Comparison of ENCODE assay signal across 9 cellular contexts in the genomic region with DNA sequence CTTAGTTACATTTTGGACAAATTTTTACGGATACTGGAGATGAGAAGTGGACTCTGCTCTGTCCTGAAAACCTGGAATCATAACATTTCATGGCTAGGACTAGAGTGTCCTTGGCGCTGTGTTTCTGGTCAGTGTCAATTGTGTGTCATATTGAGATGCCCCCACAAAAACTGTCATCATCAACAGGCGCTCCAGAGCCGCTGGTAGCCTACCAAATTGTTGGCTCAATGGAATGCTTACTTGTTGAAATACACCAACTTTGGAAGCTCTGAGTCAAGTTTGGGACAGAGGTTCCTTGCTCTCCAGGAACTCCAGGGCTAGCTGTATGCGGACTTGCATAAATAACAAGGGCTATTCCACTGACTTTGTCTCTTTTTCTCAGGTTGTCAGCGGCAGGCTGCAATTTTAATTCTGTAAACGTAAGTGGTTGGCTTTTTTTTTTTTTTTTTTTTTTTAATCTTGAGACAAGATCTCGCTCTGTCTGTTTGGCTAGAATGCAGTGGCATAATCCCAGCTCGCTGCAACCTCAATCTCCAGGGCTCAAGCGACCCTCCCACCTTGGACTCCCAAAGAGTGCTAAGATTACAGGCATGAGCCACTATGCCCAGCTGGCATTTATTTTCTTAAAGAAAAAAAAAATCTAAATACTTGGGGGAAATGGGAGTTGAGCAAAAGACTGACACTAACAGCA. TPM values are rescaled to one million over a fixed set of nuclear protein-coding genes. Genes with fewer than 3 reads are reported as not detected.
DNase-seq lines count a peak whose midpoint lies in the region; ATAC-seq, FAIRE-seq and TF ChIP-seq lines count a peak whose summit lies in the region.
"Had no signal": no experiment of that assay in that cellular context is flagged by ENCODE, and none has a peak within 500 bp of the region (broad histone marks: within the 10 kb centered on the region; RNA-seq: fewer than 3 reads in every experiment).

No MANE protein-coding gene starts in this region.

- no peaks in the 10 kb centered on the region for H3K36me3 Mint-ChIP-seq in activated CD4-positive, alpha-beta T cell treated with anti-CD3 and anti-CD28 coated beads for 36 hours (ENCODE audit: low read depth)

- POLR2A ChIA-PET in activated CD4-positive, alpha-beta T cell treated with anti-CD3 and anti-CD28 coated beads for 36 hours (lab: Charles Lee), result no interaction called here
- POLR2A ChIA-PET in K562 (lab: Yijun Ruan, JAX), result interaction anchor here (0.6 to 2.4 kb wide), 2 partner anchors 10 to 100 kb away, joined by 3 to 5 read pairs; no protein-coding TSS in a partner anchor

- H3K9me2 ChIP-seq in Karpas-422 (replicated peaks; ENCODE audit: insufficient read depth, low read length), result no peaks in the 10 kb centered on the region

- peak overlapping the region; percentile 38 to 64; a peak in 3 of 4 replicates for H3K9ac ChIP-seq in K562 (ENCODE audit: insufficient read depth in 1 of 2, low read depth in 2 of 2, low read length in 2 of 2)
- H3K9ac ChIP-seq in Karpas-422 (ENCODE audit: low read length), result no peak overlapping the region

- H3K27ac ChIP-seq in K562 (ENCODE audit: extremely low read depth, low read depth, low read length) (peak overlapping the region; percentile 41), testis (no peak overlapping the region), Karpas-422 (ENCODE audit: low read length) (no peak overlapping the region)

- H2AFZ ChIP-seq in K562 (ENCODE audit: low read depth, low read length), result peak overlapping the region; percentile 97
- no peak overlapping the region for H2AFZ ChIP-seq in Karpas-422 (ENCODE audit: low read length)

- intact Hi-C loops in activated CD4-positive, alpha-beta T cell treated with anti-CD3 and anti-CD28 coated beads for 36 hours (cut with DNase I, micrococcal nuclease), result loop anchor here in 1 of 2 experiments (5.0 to 10.0 kb wide), 2 partner anchors 166 to 308 kb away; no protein-coding TSS in a partner anchor
- intact Hi-C loops in K562 (cut with micrococcal nuclease), result loop anchor here (2.0 to 5.0 kb wide), 4 partner anchors 101 to 189 kb away; no protein-coding TSS in a partner anchor
- intact Hi-C loops in left colon (cut with DNase I, micrococcal nuclease), result loop anchor here in 1 of 2 donors (10.0 kb wide), 1 partner anchor 112 kb away; no protein-coding TSS in a partner anchor
- intact Hi-C loops in testis (cut with DNase I; ENCODE audit: low total_unique reads), result no loop called here

- CTCF ChIA-PET in activated CD4-positive, alpha-beta T cell treated with anti-CD3 and anti-CD28 coated beads for 36 hours (lab: Charles Lee), result no interaction called here
- CTCF ChIA-PET in K562 (lab: Yijun Ruan, JAX; ENCODE audit: low intra/inter-chr PET ratio), result no interaction called here

- no peak overlapping the region for H3K27ac Mint-ChIP-seq in activated CD4-positive, alpha-beta T cell treated with anti-CD3 and anti-CD28 coated beads for 36 hours

- FAIRE-seq in K562 (lab: Jason Lieb, UNC), result peak; percentile 66

- H3K79me2 ChIP-seq in K562 (ENCODE audit: control insufficient read depth, insufficient read depth, low read length) (no peaks in the 10 kb centered on the region), Karpas-422 (ENCODE audit: low read length) (no peaks in the 10 kb centered on the region)

- no peak for TF ChIP-seq RAD21 in K562 (CRISPR knock-in tag; conservative IDR thresholded peaks at IDR 0.05 in 1 of 2, IDR thresholded peaks at IDR 0.05 in 1 of 2)

- TF ChIP-seq POLR2A in K562 (conservative IDR thresholded peaks at IDR 0.05) (no peak), testis (IDR thresholded peaks at IDR 0.05) (no peak)

- no peak for TF ChIP-seq CTCF in K562 (IDR thresholded peaks at IDR 0.05 in 2 of 3, conservative IDR thresholded peaks at IDR 0.05 in 1 of 3; ENCODE audit: insufficient read depth in 2 of 3, low read depth in 1 of 3, low read length in 3 of 3)
- TF ChIP-seq CTCF in testis (IDR thresholded peaks at IDR 0.05), result no peak

- H3K9me1 ChIP-seq in K562 (ENCODE audit: control insufficient read depth, insufficient read depth, low read length), result no peaks in the 10 kb centered on the region

- peaks cover 16% of the 10 kb centered on the region for H3K4me1 Mint-ChIP-seq in activated CD4-positive, alpha-beta T cell treated with anti-CD3 and anti-CD28 coated beads for 36 hours

- H3K9me3 ChIP-seq in K562 (replicated peaks; ENCODE audit: control insufficient read depth, insufficient read depth, low read depth, low read length) (no peaks in the 10 kb centered on the region), testis (no peaks in the 10 kb centered on the region), Karpas-422 (ENCODE audit: low read length) (no peaks in the 10 kb centered on the region)

- H3K27me3 ChIP-seq in K562 (ENCODE audit: control insufficient read depth in 2 of 2, insufficient read depth in 2 of 2, low read length in 2 of 2) (no peaks in the 10 kb centered on the region), testis (no peaks in the 10 kb centered on the region), Karpas-422 (ENCODE audit: low read length) (no peaks in the 10 kb centered on the region)

- ATAC-seq in activated CD4-positive, alpha-beta T cell treated with anti-CD3 and anti-CD28 coated beads for 36 hours, result no peak
- ATAC-seq in K562 (peak; percentile 76), left colon (peak; percentile 10), GM18517 (IDR thresholded peaks at IDR 0.05; ENCODE audit: unreplicated experiment) (no peak)

- H3K4me1 ChIP-seq in K562 (replicated peaks in 1 of 2; ENCODE audit: control insufficient read depth in 2 of 2, insufficient read depth in 2 of 2, low read length in 2 of 2) (peaks cover 12 to 13% of the 10 kb centered on the region in 2 experiments; a peak in 3 of 5 replicates), testis (no peaks in the 10 kb centered on the region), Karpas-422 (ENCODE audit: low read length) (no peaks in the 10 kb centered on the region)

- 7% methylated on average over 10 of the region's 10 CpGs for WGBS in K562 (ENCODE audit: insufficient coverage, low coverage, missing lambda C conversion rate)
- WGBS in testis, 2 donors, result 31 to 40% methylated on average over 10 of the region's 10 CpGs

- in situ Hi-C loops in K562 (cut with MboI), result no loop called here

- no peak for DNase-seq in activated CD4-positive, alpha-beta T cell treated with anti-CD3 and anti-CD28 coated beads for 36 hours
- DNase-seq in activated CD4-positive, alpha-beta T cell treated with anti-CD3 and anti-CD28 coated beads, Interleukin-2, amount 50 U/mL, for 1 hour, result no peak
- peak in 2 of 4 experiments; percentile 21 to 38 for DNase-seq in K562 (ENCODE audit: extremely low read depth in 1 of 4, low spot score in 3 of 4)
- no peak for DNase-seq in left colon
- DNase-seq in testis, result peak; percentile 18
- no peak for DNase-seq in Karpas-422
- DNase-seq in EL, result no peak

- H3K36me3 ChIP-seq in K562 (ENCODE audit: control insufficient read depth, insufficient read depth, low read length) (no peaks in the 10 kb centered on the region), testis (ENCODE audit: low read depth, missing control alignments) (no peaks in the 10 kb centered on the region), Karpas-422 (ENCODE audit: insufficient read depth, low read length) (no peaks in the 10 kb centered on the region)

- TF ChIP-seq EP300 in K562 (IDR thresholded peaks at IDR 0.05; ENCODE audit: low read length), result no peak

- H3K4me3 ChIP-seq in K562 (peak overlapping the region; percentile 64), testis (peak overlapping the region; percentile 63 to 67), Karpas-422 (ENCODE audit: low read length) (no peak overlapping the region)

- no TSS peak for BruUV-seq in K562 (replicated peaks; lab: Mats Ljungman, UMichigan)

- peak overlapping the region; percentile 70 for H3K4me3 Mint-ChIP-seq in activated CD4-positive, alpha-beta T cell treated with anti-CD3 and anti-CD28 coated beads for 36 hours

- no peaks in the 10 kb centered on the region for H3K9me3 Mint-ChIP-seq in activated CD4-positive, alpha-beta T cell treated with anti-CD3 and anti-CD28 coated beads for 36 hours (ENCODE audit: low read depth)

- peaks cover 24% of the 10 kb centered on the region for H3K27me3 Mint-ChIP-seq in activated CD4-positive, alpha-beta T cell treated with anti-CD3 and anti-CD28 coated beads for 36 hours

- H3K4me2 ChIP-seq in K562 (ENCODE audit: insufficient read depth, low read length) (peak overlapping the region; percentile 89), Karpas-422 (ENCODE audit: low read depth, low read length, poor library complexity, severe bottlenecking) (no peak overlapping the region)

- H4K20me1 ChIP-seq in K562 (replicated peaks; ENCODE audit: control insufficient read depth, insufficient read depth, low read length) (no peaks in the 10 kb centered on the region), Karpas-422 (ENCODE audit: insufficient read depth, low read depth, low read length) (no peaks in the 10 kb centered on the region)

TF ChIP-seq in K562, 482 proteins besides CTCF, POLR2A, EP300 and RAD21 (continues in another document):
- TF ChIP-seq MTF1 (CRISPR knock-in tag; IDR thresholded peaks at IDR 0.05; ENCODE audit: borderline replicate concordance) (no peak), CREM (IDR thresholded peaks at IDR 0.05; ENCODE audit: low read depth) (peak; percentile 87), SRF (CRISPR knock-in tag; IDR thresholded peaks at IDR 0.05) (no peak), TAF7 (tag; IDR thresholded peaks at IDR 0.05) (no peak), ATF1 (CRISPR knock-in tag; IDR thresholded peaks at IDR 0.05) (no peak), ATF1 (tag; IDR thresholded peaks at IDR 0.05) (peak; percentile 54; the same call in 1 of the 2 replicates)

RNA-seq across cellular contexts. Expression of a gene that starts 0.9 kb away (rescaled TPM):
- 1 to 10 TPM; 1.6 to 2.5 TPM for total RNA-seq in activated CD4-positive, alpha-beta T cell treated with anti-CD3 and anti-CD28 coated beads for 36 hours
- total RNA-seq in K562 (2011; cell fraction: chromatin; rRNA removed; ENCODE audit: low replicate concordance), result 2.1 and 2.4 TPM in 2 replicates
- total RNA-seq in K562 (2011; cell fraction: nucleolus; rRNA removed), result 0.67 and 1.3 TPM in 2 replicates
- total RNA-seq in K562 (2011; cell fraction: nucleoplasm; rRNA removed), result 1.5 and 3.7 TPM in 2 replicates
- total RNA-seq in K562 (2014; rRNA removed), result 4.8 and 4.9 TPM in 2 replicates
- total RNA-seq in K562 (2014; rRNA removed; fragmentation: Illumina TruSeq; extraction: Trizol), result 5.1 and 5.5 TPM in 2 replicates
- 6.2 and 7.4 TPM in 2 replicates for total RNA-seq in K562 (2015; rRNA removed; fragmentation: Illumina TruSeq; extraction: Trizol)
- 3.3 and 3.5 TPM in 2 replicates for total RNA-seq in K562 (2021)
- 1.4 and 8.6 TPM in 2 replicates for polyA plus RNA-seq in K562 (2011; rRNA removed)
- polyA plus RNA-seq in K562 (2011; cell fraction: cytosol; rRNA removed), result 0.55 and 3.3 TPM in 2 replicates
- 1.2 and 3.2 TPM in 2 replicates for polyA plus RNA-seq in K562 (2011; cell fraction: nucleus; rRNA removed)
- polyA plus RNA-seq in K562 (2012), result 4.3 and 5.9 TPM in 2 replicates
- 3.3 and 4.7 TPM in 2 replicates for polyA plus RNA-seq in K562 (2014; fragmentation: Illumina TruSeq; extraction: Trizol)
- polyA plus RNA-seq in K562 (2014; fragmentation: Nextera tagmentation; extraction: Ambion mirVana), result 1 to 10 TPM; 2.3 to 3.2 TPM
- 2.8 and 6.7 TPM in 2 replicates for polyA plus RNA-seq in K562 (2014; rRNA removed)
- polyA minus RNA-seq in K562 (2011; rRNA and poly(A)+ RNA removed), result 1.5 and 7.7 TPM in 2 replicates
- polyA minus RNA-seq in K562 (2011; cell fraction: cytosol; rRNA and poly(A)+ RNA removed), result 1.1 TPM in 1 of 2 replicates, not detected in the other
- 0.56 and 2.3 TPM in 2 replicates for polyA minus RNA-seq in K562 (2011; cell fraction: nucleus; rRNA and poly(A)+ RNA removed)
- total RNA-seq in left colon, result 100 to 1,000 TPM; 205 to 208 TPM
- total RNA-seq in testis, result 1 to 10 TPM; 2.1 to 2.2 TPM
- polyA plus RNA-seq in testis (ENCODE audit: insufficient read depth, low read depth, low replicate concordance), result 3.0 TPM
- total RNA-seq in Karpas-422 (2014; rRNA removed; shearing (Covaris generic); ENCODE audit: low replicate concordance), result not detected in 2 replicates
- polyA plus RNA-seq: BJ had no signal

Comparison
In these comparisons a context has a peak if more than half of its experiments do, and no peak if none do; other contexts are left out.
1. ATAC-seq: peak in K562 (single experiment) and left colon (single experiment); none in activated CD4-positive, alpha-beta T cell treated with anti-CD3 and anti-CD28 coated beads for 36 hours (single experiment) and GM18517 (single experiment).
2. RNA of a gene that starts 0.9 kb away (total RNA-seq): 205 to 208 TPM in left colon; 0.67 to 7.4 TPM in K562, 1.6 to 2.5 TPM in activated CD4-positive, alpha-beta T cell treated with anti-CD3 and anti-CD28 coated beads for 36 hours, 2.1 to 2.2 TPM in testis and not detected in Karpas-422; every median in the first group is over 10 times any median in the second.